22 cellular contexts compared by ENCODE assay signal in genomic region chr5:142941217-142941616, GRCh38.
"Had no signal": no experiment of that assay in that cellular context is flagged by ENCODE, and none has a peak within 500 bp of the region (broad histone marks: within the 10 kb centered on the region; RNA-seq: fewer than 3 reads in every experiment).

No MANE protein-coding gene starts in this region.

- H3K4me3 Mint-ChIP-seq: dendritic cell treated with granulocyte-macrophage colony-stimulating factor and Interleukin-4, amounts not matched to agents 40 ng/mL and 50 ng/mL, for 4 days; effector memory CD8-positive, alpha-beta T cell; naive thymus-derived CD8-positive, alpha-beta T cell; neural progenitor cell had no signal

- H3K9me3 ChIP-seq: esophagus muscularis mucosa, gastrocnemius medialis, heart right ventricle, mucosa of descending colon, pancreas, stomach, thoracic aorta, transverse colon had no signal

- H3K9me3 Mint-ChIP-seq: dendritic cell treated with granulocyte-macrophage colony-stimulating factor and Interleukin-4, amounts not matched to agents 40 ng/mL and 50 ng/mL, for 4 days; effector memory CD8-positive, alpha-beta T cell; naive thymus-derived CD8-positive, alpha-beta T cell; neural progenitor cell had no signal

- H3K36me3 Mint-ChIP-seq: neural progenitor cell had no signal

- H3K27me3 Mint-ChIP-seq: dendritic cell treated with granulocyte-macrophage colony-stimulating factor and Interleukin-4, amounts not matched to agents 40 ng/mL and 50 ng/mL, for 4 days; effector memory CD8-positive, alpha-beta T cell; naive thymus-derived CD8-positive, alpha-beta T cell; progenitor cell of endocrine pancreas had no signal

- H3K27ac Mint-ChIP-seq: dendritic cell treated with granulocyte-macrophage colony-stimulating factor and Interleukin-4, amounts not matched to agents 40 ng/mL and 50 ng/mL, for 4 days; naive thymus-derived CD8-positive, alpha-beta T cell; neural progenitor cell; progenitor cell of endocrine pancreas had no signal

- H3K27me3 ChIP-seq: esophagus muscularis mucosa, gastrocnemius medialis, heart right ventricle, neural progenitor cell, pancreas, stomach, transverse colon had no signal

- H3K36me3 ChIP-seq: esophagus muscularis mucosa, gastrocnemius medialis, neural progenitor cell, pancreas, stomach, thoracic aorta, transverse colon had no signal

- ATAC-seq: effector memory CD8-positive, alpha-beta T cell; gastrocnemius medialis; heart right ventricle; left lobe of liver; mucosa of descending colon; naive thymus-derived CD8-positive, alpha-beta T cell; pancreas; right cardiac atrium had no signal

- H3K4me1 Mint-ChIP-seq: neural progenitor cell had no signal

- H3K4me3 ChIP-seq: esophagus muscularis mucosa, gastrocnemius medialis, heart right ventricle, mucosa of descending colon, neural progenitor cell, pancreas, stomach, thoracic aorta, transverse colon had no signal

- H3K4me1 ChIP-seq: neural progenitor cell had no signal

- DNase-seq: effector memory CD8-positive, alpha-beta T cell; gastrocnemius medialis; heart right ventricle; hypothalamus; islet precursor cell; mucosa of descending colon; naive thymus-derived CD8-positive, alpha-beta T cell; nucleus accumbens; pancreas; right cardiac atrium; small intestine; stimulated activated CD4-positive, alpha-beta T cell treated with anti-CD3 and anti-CD28 coated beads, Interleukin-12 subunit alpha, Interleukin-12 subunit beta, amount 100 ng/mL, for 4 hours; stomach; substantia nigra; transverse colon had no signal

- H3K27ac ChIP-seq: epithelial cell of prostate, esophagus muscularis mucosa, gastrocnemius medialis, heart right ventricle, neural progenitor cell, pancreas, stomach, thoracic aorta, transverse colon had no signal
